In the genomic region with DNA sequence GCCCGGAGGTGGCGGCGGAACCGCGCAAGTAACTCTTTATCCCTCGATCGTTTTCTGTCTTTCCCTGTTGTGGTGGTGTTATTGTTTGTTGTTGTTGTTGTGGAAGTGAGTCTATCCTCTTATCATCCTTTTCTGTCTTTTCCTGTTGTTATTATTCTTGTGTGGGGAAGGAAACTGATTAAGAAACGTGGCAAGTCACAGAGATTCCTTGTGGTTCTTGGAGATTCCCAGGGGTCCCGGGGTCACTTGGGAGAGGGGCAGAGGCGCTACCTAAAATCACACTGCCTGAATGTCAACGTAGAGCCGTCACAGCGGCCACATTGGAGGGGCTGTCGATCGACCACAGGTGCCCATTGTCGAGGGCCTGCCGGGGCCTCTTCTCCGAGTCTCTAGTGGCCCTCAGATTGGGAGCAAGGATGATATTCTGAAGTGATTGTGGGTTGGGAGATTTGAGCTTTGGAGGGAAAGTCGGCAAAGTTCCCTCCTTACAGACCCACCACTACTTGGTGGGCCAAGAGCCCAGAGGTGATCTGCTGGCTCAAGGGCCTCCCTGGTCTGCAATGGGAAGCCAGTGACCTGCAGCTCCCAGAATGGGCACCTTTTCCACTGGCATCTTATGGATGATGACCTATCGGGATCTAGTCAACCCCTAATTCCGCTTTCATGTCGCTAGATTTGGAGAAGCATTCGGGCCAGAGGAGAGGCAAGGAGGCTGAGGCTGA, we compare ENCODE assay signal across 8 cellular contexts. TPM values are rescaled to one million over a fixed set of nuclear protein-coding genes. Genes with fewer than 3 reads are reported as not detected.
DNase-seq lines count a peak whose midpoint lies in the region; TF ChIP-seq lines count a peak whose summit lies in the region.

No MANE protein-coding gene starts in this region.

- H3K9ac ChIP-seq in liver (ENCODE audit: low read depth in 1 of 2, low read length in 2 of 2) = peak overlapping the region; percentile 63 to 88

- intact Hi-C loops in posterior cingulate gyrus (cut with DNase I) = no loop called here

- no peaks in the 10 kb centered on the region for H3K9me3 Mint-ChIP-seq in activated T-cell treated with anti-CD3 and anti-CD28 coated beads, Interleukin-2, amount 50 U/mL, for 24 hours
- H3K9me3 Mint-ChIP-seq in type B pancreatic cell = no peaks in the 10 kb centered on the region

- no peaks in the 10 kb centered on the region for H3K9me3 ChIP-seq in liver (ENCODE audit: control insufficient read depth in 4 of 4, low read length in 3 of 4)

- H3K27me3 ChIP-seq in liver (ENCODE audit: control insufficient read depth in 4 of 4, insufficient read depth in 4 of 4, low read length in 3 of 4) = no peaks in the 10 kb centered on the region

- H3K4me3 ChIP-seq in astrocyte of the spinal cord (ENCODE audit: low read depth, low read length) (peak overlapping the region; percentile 79), liver (ENCODE audit: low read depth in 1 of 3, low read length in 3 of 3) (peak overlapping the region; percentile 77 to 91 (median 86))

- no peak for TF ChIP-seq CTCF in astrocyte of the spinal cord (IDR thresholded peaks at IDR 0.05; ENCODE audit: low read depth, low read length)
- no peak for TF ChIP-seq CTCF in liver (IDR thresholded peaks at IDR 0.05; ENCODE audit: low read depth, low read length, missing input control)
- TF ChIP-seq CTCF in type B pancreatic cell (conservative IDR thresholded peaks at IDR 0.05) = no peak

- H3K4me1 ChIP-seq in liver (ENCODE audit: control insufficient read depth in 4 of 4, insufficient read depth in 4 of 4, low read length in 3 of 4) = peaks cover 1 to 43% (median 23%) of the 10 kb centered on the region in 4 donors

- peaks cover 30% of the 10 kb centered on the region for H3K36me3 Mint-ChIP-seq in activated T-cell treated with anti-CD3 and anti-CD28 coated beads, Interleukin-2, amount 50 U/mL, for 24 hours (ENCODE audit: low read depth)
- H3K36me3 Mint-ChIP-seq in type B pancreatic cell = peaks cover 4% of the 10 kb centered on the region

- no peaks in the 10 kb centered on the region for H3K27me3 Mint-ChIP-seq in activated T-cell treated with anti-CD3 and anti-CD28 coated beads, Interleukin-2, amount 50 U/mL, for 24 hours
- peaks cover 10% of the 10 kb centered on the region for H3K27me3 Mint-ChIP-seq in type B pancreatic cell

- DNase-seq in activated T-cell treated with anti-CD3 and anti-CD28 coated beads, Interleukin-2, amount 50 U/mL, for 24 hours = peak; percentile 42
- DNase-seq in activated T-cell treated with anti-CD3 and anti-CD28 coated beads, Interleukin-2, amount 50 U/mL, for 1 hour = no peak
- peak; percentile 15 for DNase-seq in astrocyte of the spinal cord (ENCODE audit: low read depth, low spot score)
- no peak for DNase-seq in type B pancreatic cell (ENCODE audit: extremely low spot score, unreplicated experiment)
- no peak for DNase-seq in GDM1 (lab: John Stamatoyannopoulos, UW)
- no peak for DNase-seq in cortex of kidney (lab: John Stamatoyannopoulos, UW)
- DNase-seq in posterior cingulate gyrus = no peak

- H3K36me3 ChIP-seq in liver (ENCODE audit: control insufficient read depth in 4 of 4, insufficient read depth in 3 of 4, low read depth in 1 of 4, low read length in 3 of 4) = peaks cover 0 to 8% (median 5%) of the 10 kb centered on the region in 4 donors

- TF ChIP-seq RAD21 in liver (IDR thresholded peaks at IDR 0.05) = peak in 1 of 2 donors; percentile 7

- 14% methylated on average over 23 of the region's 23 CpGs for WGBS in liver

- in situ Hi-C loops in astrocyte of the spinal cord (cut with HindIII; ENCODE audit: low sequenced_read_pairs) = no loop called here

- H3K27ac Mint-ChIP-seq in activated T-cell treated with anti-CD3 and anti-CD28 coated beads, Interleukin-2, amount 50 U/mL, for 24 hours = peak overlapping the region; percentile 99
- peak overlapping the region; percentile 78 for H3K27ac Mint-ChIP-seq in type B pancreatic cell

- peaks cover 59% of the 10 kb centered on the region for H3K4me1 Mint-ChIP-seq in activated T-cell treated with anti-CD3 and anti-CD28 coated beads, Interleukin-2, amount 50 U/mL, for 24 hours (ENCODE audit: low read depth)
- peaks cover 19% of the 10 kb centered on the region for H3K4me1 Mint-ChIP-seq in type B pancreatic cell (ENCODE audit: unreplicated experiment)

- H3K27ac ChIP-seq in liver (ENCODE audit: low read depth in 1 of 2, low read length in 2 of 2) = peak overlapping the region; percentile 94

- peak overlapping the region; percentile 90 for H3K4me3 Mint-ChIP-seq in activated T-cell treated with anti-CD3 and anti-CD28 coated beads, Interleukin-2, amount 50 U/mL, for 24 hours
- H3K4me3 Mint-ChIP-seq in type B pancreatic cell = peak overlapping the region; percentile 92

TF ChIP-seq in liver, 16 proteins besides CTCF, POLR2A, EP300 and RAD21:
- TF ChIP-seq, protein P1, sequence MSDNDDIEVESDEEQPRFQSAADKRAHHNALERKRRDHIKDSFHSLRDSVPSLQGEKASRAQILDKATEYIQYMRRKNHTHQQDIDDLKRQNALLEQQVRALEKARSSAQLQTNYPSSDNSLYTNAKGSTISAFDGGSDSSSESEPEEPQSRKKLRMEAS (IDR thresholded peaks at IDR 0.05) = no peak
- no peak for TF ChIP-seq TAF1 (conservative IDR thresholded peaks at IDR 0.05)
- no peak for TF ChIP-seq EGR1 (IDR thresholded peaks at IDR 0.05; ENCODE audit: low read depth in 2 of 2)
- TF ChIP-seq, protein P2, sequence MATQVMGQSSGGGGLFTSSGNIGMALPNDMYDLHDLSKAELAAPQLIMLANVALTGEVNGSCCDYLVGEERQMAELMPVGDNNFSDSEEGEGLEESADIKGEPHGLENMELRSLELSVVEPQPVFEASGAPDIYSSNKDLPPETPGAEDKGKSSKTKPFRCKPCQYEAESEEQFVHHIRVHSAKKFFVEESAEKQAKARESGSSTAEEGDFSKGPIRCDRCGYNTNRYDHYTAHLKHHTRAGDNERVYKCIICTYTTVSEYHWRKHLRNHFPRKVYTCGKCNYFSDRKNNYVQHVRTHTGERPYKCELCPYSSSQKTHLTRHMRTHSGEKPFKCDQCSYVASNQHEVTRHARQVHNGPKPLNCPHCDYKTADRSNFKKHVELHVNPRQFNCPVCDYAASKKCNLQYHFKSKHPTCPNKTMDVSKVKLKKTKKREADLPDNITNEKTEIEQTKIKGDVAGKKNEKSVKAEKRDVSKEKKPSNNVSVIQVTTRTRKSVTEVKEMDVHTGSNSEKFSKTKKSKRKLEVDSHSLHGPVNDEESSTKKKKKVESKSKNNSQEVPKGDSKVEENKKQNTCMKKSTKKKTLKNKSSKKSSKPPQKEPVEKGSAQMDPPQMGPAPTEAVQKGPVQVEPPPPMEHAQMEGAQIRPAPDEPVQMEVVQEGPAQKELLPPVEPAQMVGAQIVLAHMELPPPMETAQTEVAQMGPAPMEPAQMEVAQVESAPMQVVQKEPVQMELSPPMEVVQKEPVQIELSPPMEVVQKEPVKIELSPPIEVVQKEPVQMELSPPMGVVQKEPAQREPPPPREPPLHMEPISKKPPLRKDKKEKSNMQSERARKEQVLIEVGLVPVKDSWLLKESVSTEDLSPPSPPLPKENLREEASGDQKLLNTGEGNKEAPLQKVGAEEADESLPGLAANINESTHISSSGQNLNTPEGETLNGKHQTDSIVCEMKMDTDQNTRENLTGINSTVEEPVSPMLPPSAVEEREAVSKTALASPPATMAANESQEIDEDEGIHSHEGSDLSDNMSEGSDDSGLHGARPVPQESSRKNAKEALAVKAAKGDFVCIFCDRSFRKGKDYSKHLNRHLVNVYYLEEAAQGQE (IDR thresholded peaks at IDR 0.05) = no peak
- TF ChIP-seq YY1 (IDR thresholded peaks at IDR 0.05) = no peak
- TF ChIP-seq FOXA1 (IDR thresholded peaks at IDR 0.05) = no peak
- TF ChIP-seq FOXA2 (IDR thresholded peaks at IDR 0.05) = no peak
- TF ChIP-seq JUND (IDR thresholded peaks at IDR 0.05) = no peak
- no peak for TF ChIP-seq NR2F2 (IDR thresholded peaks at IDR 0.05)
- no peak for TF ChIP-seq HNF4G (IDR thresholded peaks at IDR 0.05)
- TF ChIP-seq, protein P3, sequence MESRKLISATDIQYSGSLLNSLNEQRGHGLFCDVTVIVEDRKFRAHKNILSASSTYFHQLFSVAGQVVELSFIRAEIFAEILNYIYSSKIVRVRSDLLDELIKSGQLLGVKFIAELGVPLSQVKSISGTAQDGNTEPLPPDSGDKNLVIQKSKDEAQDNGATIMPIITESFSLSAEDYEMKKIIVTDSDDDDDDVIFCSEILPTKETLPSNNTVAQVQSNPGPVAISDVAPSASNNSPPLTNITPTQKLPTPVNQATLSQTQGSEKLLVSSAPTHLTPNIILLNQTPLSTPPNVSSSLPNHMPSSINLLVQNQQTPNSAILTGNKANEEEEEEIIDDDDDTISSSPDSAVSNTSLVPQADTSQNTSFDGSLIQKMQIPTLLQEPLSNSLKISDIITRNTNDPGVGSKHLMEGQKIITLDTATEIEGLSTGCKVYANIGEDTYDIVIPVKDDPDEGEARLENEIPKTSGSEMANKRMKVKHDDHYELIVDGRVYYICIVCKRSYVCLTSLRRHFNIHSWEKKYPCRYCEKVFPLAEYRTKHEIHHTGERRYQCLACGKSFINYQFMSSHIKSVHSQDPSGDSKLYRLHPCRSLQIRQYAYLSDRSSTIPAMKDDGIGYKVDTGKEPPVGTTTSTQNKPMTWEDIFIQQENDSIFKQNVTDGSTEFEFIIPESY (IDR thresholded peaks at IDR 0.05) = no peak
- TF ChIP-seq, protein P4, sequence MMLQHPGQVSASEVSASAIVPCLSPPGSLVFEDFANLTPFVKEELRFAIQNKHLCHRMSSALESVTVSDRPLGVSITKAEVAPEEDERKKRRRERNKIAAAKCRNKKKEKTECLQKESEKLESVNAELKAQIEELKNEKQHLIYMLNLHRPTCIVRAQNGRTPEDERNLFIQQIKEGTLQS (IDR thresholded peaks at IDR 0.05) = no peak
- TF ChIP-seq SP1 (IDR thresholded peaks at IDR 0.05) = no peak
- no peak for TF ChIP-seq RXRA (IDR thresholded peaks at IDR 0.05)
- TF ChIP-seq GABPA (IDR thresholded peaks at IDR 0.05 in 1 of 2, conservative IDR thresholded peaks at IDR 0.05 in 1 of 2) = no peak
- TF ChIP-seq HNF4A (conservative IDR thresholded peaks at IDR 0.05) = no peak

RNA-seq across cellular contexts. Expression of a gene that starts 0.8 kb away (rescaled TPM):
- total RNA-seq in liver = 10 to 100 TPM; 33.7 to 79.7 TPM
- polyA plus RNA-seq in liver = 10 to 100 TPM; 13.1 to 13.2 TPM
- total RNA-seq in type B pancreatic cell (ENCODE audit: low replicate concordance) = 20.7 and 27.1 TPM in 2 replicates

Comparison
In these comparisons a context has a peak if more than half of its experiments do, and no peak if none do; other contexts are left out.
1. DNase-seq: peak in activated T-cell treated with anti-CD3 and anti-CD28 coated beads, Interleukin-2, amount 50 U/mL, for 24 hours (single experiment) and astrocyte of the spinal cord (single experiment); none in activated T-cell treated with anti-CD3 and anti-CD28 coated beads, Interleukin-2, amount 50 U/mL, for 1 hour (single experiment), type B pancreatic cell (single experiment), GDM1 (single experiment), cortex of kidney (single experiment) and posterior cingulate gyrus (0 of 10).